Comparison of ENCODE assay signal across 1 cellular context in the genomic region with DNA sequence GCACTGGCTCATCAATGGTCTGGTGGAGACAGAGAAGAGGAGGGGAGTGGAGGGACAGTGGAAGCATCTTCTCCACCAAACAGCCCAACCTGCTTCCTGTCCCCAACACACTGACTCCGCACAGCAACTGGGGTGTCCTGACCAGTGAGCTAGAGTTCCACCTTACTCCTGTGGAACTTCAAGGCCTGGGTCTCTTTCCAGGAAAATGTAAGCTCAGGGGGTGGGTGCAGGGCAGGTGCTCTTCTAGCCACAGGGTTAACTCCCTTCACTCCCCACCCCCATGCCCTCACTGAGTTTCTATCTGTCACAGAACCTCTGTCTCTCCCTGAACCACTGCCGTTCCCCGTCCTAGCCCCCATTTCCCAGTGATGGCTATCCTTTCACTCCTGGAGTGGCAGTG.
TF ChIP-seq lines count a peak whose summit lies in the region.

No MANE protein-coding gene starts in this region.

TF ChIP-seq in neural cell, 6 proteins besides CTCF, POLR2A, EP300 and RAD21 (continued from another document):
- TF ChIP-seq TAF1 (IDR thresholded peaks at IDR 0.05; ENCODE audit: low read depth) (no peak), MXI1 (conservative IDR thresholded peaks at IDR 0.05; ENCODE audit: poor library complexity, severe bottlenecking) (no peak), EZH2 (IDR thresholded peaks at IDR 0.05; ENCODE audit: borderline replicate concordance, insufficient read depth, low read length, poor library complexity, severe bottlenecking) (no peak), SMC3 (conservative IDR thresholded peaks at IDR 0.05; ENCODE audit: poor library complexity) (no peak)
